Comparison of ENCODE assay signal across 8 cellular contexts in the genomic region with DNA sequence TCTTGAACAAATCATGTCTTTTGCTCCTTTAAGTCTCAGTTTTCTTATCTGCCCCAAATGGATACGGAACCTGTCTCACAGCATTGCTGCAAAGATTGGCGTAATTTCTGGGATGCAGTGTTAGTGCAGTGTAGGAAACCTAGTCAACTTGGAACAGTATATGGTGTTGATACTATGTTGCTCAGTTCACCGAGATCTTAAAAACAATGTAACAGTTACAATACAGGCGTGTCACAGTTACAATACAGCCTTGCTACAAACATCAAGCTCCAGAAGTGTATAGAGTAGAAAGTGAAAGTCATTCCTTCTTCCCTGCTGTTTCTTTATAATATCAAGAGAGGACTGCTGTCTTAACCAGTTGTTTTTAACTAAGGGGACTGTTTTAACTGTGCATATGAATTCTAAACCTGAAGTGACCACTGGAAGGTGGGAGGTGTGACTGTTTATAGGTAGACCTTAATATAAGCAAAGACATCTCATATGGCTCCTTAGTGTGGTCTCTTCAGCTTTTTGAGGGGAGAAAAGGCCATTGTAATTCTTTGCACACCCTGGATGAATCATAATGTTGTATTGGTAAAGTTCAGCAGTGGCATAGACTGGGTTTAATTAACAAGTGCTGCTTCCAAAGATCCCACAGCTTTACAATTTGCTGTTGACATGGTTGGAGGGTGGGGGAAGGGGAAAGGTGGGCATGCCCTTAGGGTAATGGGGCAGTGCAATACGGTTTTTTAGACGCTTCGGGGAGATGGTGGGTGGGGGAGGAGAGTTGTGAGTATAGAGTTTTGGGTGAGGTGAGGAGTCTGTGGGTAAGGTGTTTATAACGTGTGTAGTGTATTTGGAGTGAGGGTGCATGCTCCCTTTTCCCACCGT. TPM values are rescaled to one million over a fixed set of nuclear protein-coding genes. Genes with fewer than 3 reads are reported as not detected.
A peak's percentile ranks its signal among the peaks of the same experiment; 100 is the strongest.
DNase-seq lines count a peak whose midpoint lies in the region; ATAC-seq and TF ChIP-seq lines count a peak whose summit lies in the region.

No MANE protein-coding gene starts in this region.

- H3K23ac ChIP-seq in neuronal stem cell (ENCODE audit: low read depth, low read length, poor library complexity), result no peak overlapping the region

- peak overlapping the region; percentile 72 to 89 (median 80) for H3K4me2 ChIP-seq in BLaER1 treated with 17β-estradiol and CSF1 and Interleukin-3, amounts not matched to agents 10 nM and 100 nM
- no peak overlapping the region for H3K4me2 ChIP-seq in neuronal stem cell (ENCODE audit: insufficient read depth, low read length, poor library complexity, severe bottlenecking)

- no peak overlapping the region for H2AFZ ChIP-seq in neuronal stem cell (ENCODE audit: low read length)

- no peak overlapping the region for H2BK12ac ChIP-seq in neuronal stem cell (ENCODE audit: low read length)

- H3K4me3 ChIP-seq in BLaER1 treated with 17β-estradiol and CSF1 and Interleukin-3, amounts not matched to agents 10 nM and 100 nM, result no peak overlapping the region
- H3K4me3 ChIP-seq in Peyer's patch (peak overlapping the region in 3 of 4 donors; percentile 4 to 29 (median 18)), neuronal stem cell (ENCODE audit: low read length in 2 of 2) (no peak overlapping the region)
- H3K4me3 ChIP-seq in effector memory CD4-positive, alpha-beta T cell (ENCODE audit: insufficient read depth, low read depth, low read length, poor library complexity, severe bottlenecking), result peak overlapping the region; percentile 41

- no peak overlapping the region for H2BK15ac ChIP-seq in neuronal stem cell (ENCODE audit: low read length)

- H2BK120ac ChIP-seq in neuronal stem cell (ENCODE audit: low read depth, low read length), result no peak overlapping the region

- H4K8ac ChIP-seq in neuronal stem cell (ENCODE audit: low read depth, low read length), result no peak overlapping the region

- H3K4ac ChIP-seq in neuronal stem cell (ENCODE audit: low read length), result no peak overlapping the region

- no peak overlapping the region for H2AK5ac ChIP-seq in neuronal stem cell (ENCODE audit: low read depth, low read length)

- peaks cover 16 to 82% (median 63%) of the 10 kb centered on the region in 11 experiments; a peak in 20 of 22 replicates for H3K36me3 ChIP-seq in BLaER1 treated with 17β-estradiol and CSF1 and Interleukin-3, amounts not matched to agents 10 nM and 100 nM
- H3K36me3 ChIP-seq in Peyer's patch (no peaks in the 10 kb centered on the region), neuronal stem cell (replicated peaks in 1 of 2; ENCODE audit: control insufficient read depth in 2 of 2, insufficient read depth in 2 of 2, low read length in 2 of 2) (peaks cover 0 to 63% of the 10 kb centered on the region in 2 donors)
- no peaks in the 10 kb centered on the region for H3K36me3 ChIP-seq in effector memory CD4-positive, alpha-beta T cell (ENCODE audit: control insufficient read depth, insufficient read depth, low read length)

- no peak overlapping the region for H3K18ac ChIP-seq in neuronal stem cell (ENCODE audit: low read length)

- H3K79me1 ChIP-seq in neuronal stem cell (ENCODE audit: low read depth, low read length), result peaks cover 2% of the 10 kb centered on the region

- no peak for TF ChIP-seq POLR2A in Peyer's patch (IDR thresholded peaks at IDR 0.05)

- H3K27ac ChIP-seq in BLaER1 treated with 17β-estradiol and CSF1 and Interleukin-3, amounts not matched to agents 10 nM and 100 nM, result peak overlapping the region in 8 of 11 experiments; percentile 0 to 84 (median 32); a peak in 11 of 22 replicates
- H3K27ac ChIP-seq in Peyer's patch (peak overlapping the region in 3 of 4 donors; percentile 39 to 63 (median 53)), neuronal stem cell (replicated peaks; ENCODE audit: low read length) (peak overlapping the region; percentile 47)
- H3K27ac ChIP-seq in effector memory CD4-positive, alpha-beta T cell (ENCODE audit: insufficient read depth, low read length, poor library complexity, severe bottlenecking), result peak overlapping the region; percentile 37

- peaks cover 0 to 19% (median 7%) of the 10 kb centered on the region in 11 experiments; a peak in 18 of 22 replicates for H3K9me3 ChIP-seq in BLaER1 treated with 17β-estradiol and CSF1 and Interleukin-3, amounts not matched to agents 10 nM and 100 nM (replicated peaks in 1 of 11)
- H3K9me3 ChIP-seq in Peyer's patch (no peaks in the 10 kb centered on the region), neuronal stem cell (replicated peaks in 1 of 2; ENCODE audit: control insufficient read depth in 2 of 2, insufficient read depth in 1 of 2, low read depth in 1 of 2, low read length in 2 of 2) (peaks cover 0 to 5% of the 10 kb centered on the region in 2 donors)
- no peaks in the 10 kb centered on the region for H3K9me3 ChIP-seq in effector memory CD4-positive, alpha-beta T cell (ENCODE audit: control insufficient read depth, low read length)

- H3K9ac ChIP-seq in BLaER1 treated with 17β-estradiol and CSF1 and Interleukin-3, amounts not matched to agents 10 nM and 100 nM, result peak overlapping the region in 7 of 11 experiments; percentile 17 to 52 (median 32); a peak in 7 of 22 replicates
- no peak overlapping the region for H3K9ac ChIP-seq in neuronal stem cell (ENCODE audit: low read depth, low read length, poor library complexity)

- H4K91ac ChIP-seq in neuronal stem cell (ENCODE audit: low read depth, low read length, poor library complexity), result no peak overlapping the region

- no peak overlapping the region for H3K14ac ChIP-seq in neuronal stem cell (ENCODE audit: low read length)

- H2BK5ac ChIP-seq in neuronal stem cell (ENCODE audit: low read length), result no peak overlapping the region

- H4K20me1 ChIP-seq in BLaER1 treated with 17β-estradiol and CSF1 and Interleukin-3, amounts not matched to agents 10 nM and 100 nM, result peaks cover 99 to 100% (median 100%) of the 10 kb centered on the region in 11 experiments

- H3K27me3 ChIP-seq in BLaER1 treated with 17β-estradiol and CSF1 and Interleukin-3, amounts not matched to agents 10 nM and 100 nM, result no peaks in the 10 kb centered on the region
- H3K27me3 ChIP-seq in Peyer's patch (no peaks in the 10 kb centered on the region), neuronal stem cell (ENCODE audit: control insufficient read depth in 3 of 3, insufficient read depth in 3 of 3, low read depth in 1 of 3, low read length in 3 of 3) (no peaks in the 10 kb centered on the region)
- no peaks in the 10 kb centered on the region for H3K27me3 ChIP-seq in effector memory CD4-positive, alpha-beta T cell (replicated peaks; ENCODE audit: control insufficient read depth, insufficient read depth, low read length, poor library complexity, severe bottlenecking)

- no peak for TF ChIP-seq CTCF in Peyer's patch (IDR thresholded peaks at IDR 0.05)

- no peak for DNase-seq in Peyer's patch
- DNase-seq in effector memory CD4-positive, alpha-beta T cell, result no peak
- DNase-seq in neuronal stem cell (ENCODE audit: low spot score), result no peak
- no peak for DNase-seq in amygdala (lab: John Stamatoyannopoulos, UW)
- no peak for DNase-seq in NCI-H2196 treated with DMSO at 0.1 percent for 48 hours (lab: John Stamatoyannopoulos, UW; ENCODE audit: unreplicated experiment)
- no peak for DNase-seq in stimulated activated CD4-positive, alpha-beta T cell treated with anti-CD3 and anti-CD28 coated beads, Interleukin-1b, Interleukin-23, amount 100 ng/mL, for 48 hours

- no peak for ATAC-seq in GM19023 (IDR thresholded peaks at IDR 0.05; ENCODE audit: unreplicated experiment)

- WGBS in neuronal stem cell (ENCODE audit: extremely low coverage in 2 of 2, insufficient read length in 2 of 2, insufficient replicate concordance in 1 of 2), 2 donors, result 100% methylated on average over 4 of the region's 9 CpGs; no CpG with 5 or more reads in 1 of the 2 donors

- H3K4me1 ChIP-seq in BLaER1 treated with 17β-estradiol and CSF1 and Interleukin-3, amounts not matched to agents 10 nM and 100 nM, result peaks cover 87 to 93% (median 93%) of the 10 kb centered on the region in 10 experiments
- peaks cover 10 to 98% (median 44%) of the 10 kb centered on the region in 4 donors for H3K4me1 ChIP-seq in Peyer's patch
- peaks cover 70% of the 10 kb centered on the region for H3K4me1 ChIP-seq in effector memory CD4-positive, alpha-beta T cell (ENCODE audit: control insufficient read depth, insufficient read depth, low read length, poor library complexity, severe bottlenecking)
- peaks cover 38 to 58% of the 10 kb centered on the region in 2 donors for H3K4me1 ChIP-seq in neuronal stem cell (ENCODE audit: control insufficient read depth in 2 of 2, insufficient read depth in 1 of 2, low read depth in 1 of 2, low read length in 2 of 2)

RNA-seq across cellular contexts. Expression of gene PRRC2B, which starts 12.9 kb away (rescaled TPM):
- total RNA-seq in Peyer's patch, result 100 to 1,000 TPM; 109 to 174 (median 149) TPM
- 108 TPM for polyA plus RNA-seq in neuronal stem cell (2013, experiment 1 of 2)
- 114 TPM for polyA plus RNA-seq in neuronal stem cell (2013, experiment 2 of 2)

Comparison
In these comparisons a context has a peak if more than half of its experiments do, and no peak if none do; other contexts are left out.
1. H3K4me3 ChIP-seq: peak in Peyer's patch (3 of 4) and effector memory CD4-positive, alpha-beta T cell (single experiment); none in BLaER1 treated with 17β-estradiol and CSF1 and Interleukin-3, amounts not matched to agents 10 nM and 100 nM (0 of 10) and neuronal stem cell (0 of 2).
2. Peak in every context shown above with its lines, with median percentiles within 50 percentile points of each other: H3K27ac ChIP-seq.